In genomic region chr16:73086108-73086507, GRCh38 we compare ENCODE assay signal across 12 cellular contexts.
"Had no signal": no experiment of that assay in that cellular context is flagged by ENCODE, and none has a peak within 500 bp of the region (broad histone marks: within the 10 kb centered on the region; RNA-seq: fewer than 3 reads in every experiment).

No MANE protein-coding gene starts in this region.

- H3K27me3 ChIP-seq: adrenal gland, gastroesophageal sphincter, transverse colon had no signal

- ATAC-seq: gastroesophageal sphincter; stimulated activated memory B cell treated with anti-CD40 and anti-IgM and Interleukin-4, amounts not matched to agents 10 μg/mL and 1 μg/mL and 100 μg/mL, for 72 hours had no signal

- H3K4me3 ChIP-seq: adrenal gland, gastroesophageal sphincter, smooth muscle cell, transverse colon had no signal

- H3K27ac ChIP-seq: adrenal gland, epithelial cell of prostate, gastroesophageal sphincter, parathyroid adenoma, transverse colon had no signal

- H3K36me3 ChIP-seq: adrenal gland, gastroesophageal sphincter, transverse colon had no signal

- H3K4me1 ChIP-seq: adrenal gland, gastroesophageal sphincter, parathyroid adenoma, transverse colon had no signal

- DNase-seq: activated B cell treated with CpG ODN at 0.5 μM for 24 hours; activated CD4-positive, alpha-beta T cell treated with anti-CD3 and anti-CD28 coated beads, Interleukin-2, amount 10 ng/mL, durations not matched to agents 7 days and 5 days; activated naive CD4-positive, alpha-beta T cell treated with anti-CD3 and anti-CD28 coated beads, Interleukin-2, amount 50 U/mL, for 16 hours; adrenal gland; effector memory CD4-positive, alpha-beta T cell; kidney; transverse colon had no signal

- H3K9me3 ChIP-seq: adrenal gland, gastroesophageal sphincter, transverse colon had no signal
